8 cellular contexts compared by ENCODE assay signal in genomic region chr12:55940065-55940732, GRCh38. TPM values are rescaled to one million over a fixed set of nuclear protein-coding genes. Genes with fewer than 3 reads are reported as not detected.
DNase-seq lines count a peak whose midpoint lies in the region; ATAC-seq and TF ChIP-seq lines count a peak whose summit lies in the region.

No MANE protein-coding gene starts in this region.

- peaks cover 3% of the 10 kb centered on the region for H3K27me3 ChIP-seq in cardiac muscle cell

- H3K36me3 Mint-ChIP-seq in activated naive CD4-positive, alpha-beta T cell treated with anti-CD3 and anti-CD28 coated beads, Interleukin-2, amount 50 U/mL, for 72 hours: peaks cover 44 to 47% of the 10 kb centered on the region in 2 donors

- TF ChIP-seq CTCF in GM12864 (IDR thresholded peaks at IDR 0.05; ENCODE audit: low read depth, low read length, missing control alignments) (peak; percentile 95), cardiac muscle cell (IDR thresholded peaks at IDR 0.05; ENCODE audit: low read depth, low read length) (peak; percentile 93)

- H3K9me3 Mint-ChIP-seq in activated naive CD4-positive, alpha-beta T cell treated with anti-CD3 and anti-CD28 coated beads, Interleukin-2, amount 50 U/mL, for 72 hours: no peaks in the 10 kb centered on the region

- H3K27ac ChIP-seq in cardiac muscle cell: no peak overlapping the region

- peak; percentile 62 for DNase-seq in GM12864 (ENCODE audit: low read depth)
- DNase-seq in NCI-H1092 (lab: John Stamatoyannopoulos, UW): peak; percentile 36
- DNase-seq in activated naive CD4-positive, alpha-beta T cell treated with anti-CD3 and anti-CD28 coated beads, Interleukin-2, amount 50 U/mL, for 72 hours (ENCODE audit: low spot score in 2 of 2): peak; percentile 82 to 84
- peak; percentile 88 to 90 for DNase-seq in cardiac muscle cell (ENCODE audit: low read depth in 1 of 2, low spot score in 1 of 2)
- peak; percentile 66 to 96 (median 86) for DNase-seq in posterior cingulate gyrus
- DNase-seq in ureter (ENCODE audit: low spot score): peak; percentile 93

- ATAC-seq in HG02588 (IDR thresholded peaks at IDR 0.05; ENCODE audit: unreplicated experiment) (peak; percentile 95), SK-N-SH treated with all-trans-retinoic acid at 6 μM for 48 hours (peak; percentile 100)
- peak; percentile 72 to 81 for ATAC-seq in activated naive CD4-positive, alpha-beta T cell treated with anti-CD3 and anti-CD28 coated beads, Interleukin-2, amount 50 U/mL, for 72 hours

- H3K4me1 ChIP-seq in cardiac muscle cell (ENCODE audit: low read depth): no peaks in the 10 kb centered on the region

- H3K4me3 ChIP-seq in GM12864 (ENCODE audit: low read depth, low read length) (no peak overlapping the region), cardiac muscle cell (no peak overlapping the region)

- intact Hi-C loops in posterior cingulate gyrus (cut with DNase I): loop anchor here (1.0 to 5.0 kb wide), 2 partner anchors 123 to 202 kb away; partner anchors contain the start of genes ORMDL2 and SARNP

- H3K9me3 ChIP-seq in cardiac muscle cell (ENCODE audit: low read depth): no peaks in the 10 kb centered on the region

- H3K36me3 ChIP-seq in cardiac muscle cell: no peaks in the 10 kb centered on the region

- H3K27ac Mint-ChIP-seq in activated naive CD4-positive, alpha-beta T cell treated with anti-CD3 and anti-CD28 coated beads, Interleukin-2, amount 50 U/mL, for 72 hours: peak overlapping the region; percentile 46 to 62

TF ChIP-seq in SK-N-SH treated with all-trans-retinoic acid at 6 μM for 48 hours, 23 proteins besides CTCF, POLR2A, EP300 and RAD21:
- peak; percentile 43; the same call in 1 of the 2 replicates for TF ChIP-seq ZNF70 (CRISPR knock-in tag; IDR thresholded peaks at IDR 0.05)
- TF ChIP-seq PPARA (CRISPR knock-in tag; IDR thresholded peaks at IDR 0.05; ENCODE audit: borderline replicate concordance): no peak

RNA-seq across cellular contexts. Expression of gene DGKA, which starts 9.2 kb away (rescaled TPM):
- total RNA-seq in activated naive CD4-positive, alpha-beta T cell treated with anti-CD3 and anti-CD28 coated beads, Interleukin-2, amount 50 U/mL, for 72 hours: 100 to 1,000 TPM; 386 to 441 TPM
- total RNA-seq in cardiac muscle cell: 18.3 and 28.6 TPM in 2 replicates
- 34.4 and 46.6 TPM in 2 replicates for polyA plus RNA-seq in cardiac muscle cell
- total RNA-seq in ureter: 155 TPM

RNA-seq across cellular contexts. Expression of gene PYM1, which starts 12.5 kb away (rescaled TPM):
- total RNA-seq in activated naive CD4-positive, alpha-beta T cell treated with anti-CD3 and anti-CD28 coated beads, Interleukin-2, amount 50 U/mL, for 72 hours: 10 to 100 TPM; 18.9 to 32.9 TPM
- total RNA-seq in cardiac muscle cell (55.3 and 56.3 TPM in 2 replicates), ureter (40.9 TPM)
- 63.2 and 82.9 TPM in 2 replicates for polyA plus RNA-seq in cardiac muscle cell

RNA-seq across cellular contexts. Expression of gene PMEL, which starts 25.6 kb away (rescaled TPM):
- total RNA-seq in activated naive CD4-positive, alpha-beta T cell treated with anti-CD3 and anti-CD28 coated beads, Interleukin-2, amount 50 U/mL, for 72 hours: 1 to 10 TPM; 1.2 to 5.6 TPM
- total RNA-seq in cardiac muscle cell (9.0 and 11.3 TPM in 2 replicates), ureter (5.8 TPM)
- polyA plus RNA-seq in cardiac muscle cell: 15.5 and 15.7 TPM in 2 replicates

RNA-seq across cellular contexts. Expression of gene CDK2, which starts 26.4 kb away (rescaled TPM):
- total RNA-seq in activated naive CD4-positive, alpha-beta T cell treated with anti-CD3 and anti-CD28 coated beads, Interleukin-2, amount 50 U/mL, for 72 hours: 100 to 1,000 TPM; 116 to 144 TPM
- total RNA-seq in cardiac muscle cell (31.3 and 31.4 TPM in 2 replicates), ureter (23.2 TPM)
- 33.9 and 40.8 TPM in 2 replicates for polyA plus RNA-seq in cardiac muscle cell

RNA-seq across cellular contexts. Expression of gene RAB5B, which starts 33.7 kb away (rescaled TPM):
- total RNA-seq in activated naive CD4-positive, alpha-beta T cell treated with anti-CD3 and anti-CD28 coated beads, Interleukin-2, amount 50 U/mL, for 72 hours: 10 to 100 TPM; 43.1 to 51.8 TPM
- total RNA-seq in cardiac muscle cell (87.9 and 104 TPM in 2 replicates), ureter (139 TPM)
- 154 and 157 TPM in 2 replicates for polyA plus RNA-seq in cardiac muscle cell

Comparison
In these comparisons a context has a peak if more than half of its experiments do, and no peak if none do; other contexts are left out.
1. DNase-seq: peak in every context shown above with its lines; median percentile 93 in ureter; 89 in cardiac muscle cell; 86 in posterior cingulate gyrus; 83 in activated naive CD4-positive, alpha-beta T cell treated with anti-CD3 and anti-CD28 coated beads, Interleukin-2, amount 50 U/mL, for 72 hours; 62 in GM12864; 36 in NCI-H1092.